Comparison of ENCODE assay signal across 15 cellular contexts in genomic region chr5:129398279-129398678, GRCh38.
DNase-seq lines count a peak whose midpoint lies in the region; TF ChIP-seq lines count a peak whose summit lies in the region.
"Had no signal": no experiment of that assay in that cellular context is flagged by ENCODE, and none has a peak within 500 bp of the region (broad histone marks: within the 10 kb centered on the region; RNA-seq: fewer than 3 reads in every experiment).

No MANE protein-coding gene starts in this region.

- H3K4me2 ChIP-seq in osteoblast (ENCODE audit: insufficient read depth, low read length): no peak overlapping the region
- H3K4me2 ChIP-seq: BLaER1 had no signal

- H3K9me3 ChIP-seq in NT2/D1 (ENCODE audit: insufficient read depth, low read length) (peaks cover 16% of the 10 kb centered on the region; the same call in 1 of the 2 replicates), iPS DF 6.9 (ENCODE audit: control insufficient read depth, insufficient read depth, low read length) (no peaks in the 10 kb centered on the region), osteoblast (ENCODE audit: low read depth, low read length) (no peaks in the 10 kb centered on the region)
- H3K9me3 ChIP-seq: BLaER1, Caco-2 had no signal

- H3K27ac ChIP-seq in iPS DF 6.9 (ENCODE audit: low read length) (no peak overlapping the region), osteoblast (ENCODE audit: low read depth, low read length) (no peak overlapping the region)
- H3K27ac ChIP-seq: BLaER1 had no signal

- DNase-seq in H7 (peak; percentile 8), NT2/D1 (ENCODE audit: low read depth, low spot score) (peak; percentile 9), iPS DF 6.9 (ENCODE audit: low read depth, low spot score) (peak; percentile 33), osteoblast (ENCODE audit: insufficient read length, low spot score, missing footprints) (peak; percentile 65), cerebellar nuclear complex (lab: John Stamatoyannopoulos, UW) (no peak)
- DNase-seq in stimulated activated CD4-positive, alpha-beta T cell treated with anti-CD3 and anti-CD28 coated beads, Interleukin-2, amount 100 ng/mL, for 48 hours: no peak
- no peak for DNase-seq in T-helper 2 cell treated with Interferon-gamma antibody and Interleukin-4, amounts not matched to agents 5 μg/mL and 100 μg/mL, for 36 hours (ENCODE audit: low spot score)
- DNase-seq: 8988T; AML-193; Caco-2; CD8-positive, alpha-beta memory T cell; DND-41; GDM1 had no signal

- H3K27ac Mint-ChIP-seq in T-helper 2 cell treated with Interferon-gamma antibody and Interleukin-4, amounts not matched to agents 5 μg/mL and 100 μg/mL, for 36 hours: no peak overlapping the region
- H3K27ac Mint-ChIP-seq: CD8-positive, alpha-beta memory T cell had no signal

- no peak overlapping the region for H3K9ac ChIP-seq in NT2/D1 (ENCODE audit: insufficient read length, low read depth)
- H3K9ac ChIP-seq: BLaER1 had no signal

- H3K4me3 ChIP-seq in H7 (ENCODE audit: insufficient read depth, low read depth, low read length) (no peak overlapping the region), NT2/D1 (ENCODE audit: insufficient read length, low read depth) (no peak overlapping the region), iPS DF 6.9 (ENCODE audit: low read length) (no peak overlapping the region), osteoblast (ENCODE audit: insufficient read depth, low read length) (no peak overlapping the region)
- H3K4me3 ChIP-seq: BLaER1, K562 had no signal

- H3K79me2 ChIP-seq in osteoblast (ENCODE audit: insufficient read depth, low read length): no peaks in the 10 kb centered on the region

- H3K4me1 Mint-ChIP-seq in T-helper 2 cell treated with Interferon-gamma antibody and Interleukin-4, amounts not matched to agents 5 μg/mL and 100 μg/mL, for 36 hours (ENCODE audit: low read depth): no peaks in the 10 kb centered on the region
- H3K4me1 Mint-ChIP-seq: CD8-positive, alpha-beta memory T cell had no signal

- H3K27me3 ChIP-seq in H7 (ENCODE audit: control insufficient read depth, insufficient read depth, low read length) (no peaks in the 10 kb centered on the region), NT2/D1 (ENCODE audit: insufficient read depth, insufficient read length) (no peaks in the 10 kb centered on the region), iPS DF 6.9 (ENCODE audit: control insufficient read depth, insufficient read depth, low read length) (no peaks in the 10 kb centered on the region), osteoblast (ENCODE audit: insufficient read depth, low read length) (no peaks in the 10 kb centered on the region)
- H3K27me3 ChIP-seq: BLaER1 had no signal

- H3K4me3 Mint-ChIP-seq in T-helper 2 cell treated with Interferon-gamma antibody and Interleukin-4, amounts not matched to agents 5 μg/mL and 100 μg/mL, for 36 hours: no peak overlapping the region

- no peaks in the 10 kb centered on the region for H3K36me3 Mint-ChIP-seq in T-helper 2 cell treated with Interferon-gamma antibody and Interleukin-4, amounts not matched to agents 5 μg/mL and 100 μg/mL, for 36 hours (ENCODE audit: low read depth)
- H3K36me3 Mint-ChIP-seq: CD8-positive, alpha-beta memory T cell had no signal

- H3K27me3 Mint-ChIP-seq in T-helper 2 cell treated with Interferon-gamma antibody and Interleukin-4, amounts not matched to agents 5 μg/mL and 100 μg/mL, for 36 hours (ENCODE audit: low read depth): no peaks in the 10 kb centered on the region
- H3K27me3 Mint-ChIP-seq: CD8-positive, alpha-beta memory T cell had no signal

- no peaks in the 10 kb centered on the region for H3K4me1 ChIP-seq in NT2/D1 (ENCODE audit: insufficient read depth, insufficient read length)
- no peaks in the 10 kb centered on the region; the same call in 1 of the 2 replicates for H3K4me1 ChIP-seq in iPS DF 6.9 (ENCODE audit: control insufficient read depth, insufficient read depth, low read length)
- no peaks in the 10 kb centered on the region for H3K4me1 ChIP-seq in osteoblast (ENCODE audit: insufficient read depth, low read length)
- H3K4me1 ChIP-seq: BLaER1, Caco-2 had no signal

- no peak for TF ChIP-seq CTCF in osteoblast (IDR thresholded peaks at IDR 0.05; ENCODE audit: extremely low read depth, low read depth, low read length)

- H3K36me3 ChIP-seq in H7 (replicated peaks; ENCODE audit: control insufficient read depth, insufficient read depth, low read length): no peaks in the 10 kb centered on the region; the same call in 1 of the 2 replicates
- H3K36me3 ChIP-seq in NT2/D1 (ENCODE audit: insufficient read depth, insufficient read length, low read length): no peaks in the 10 kb centered on the region
- no peaks in the 10 kb centered on the region for H3K36me3 ChIP-seq in iPS DF 6.9 (ENCODE audit: control insufficient read depth, insufficient read depth, low read length)
- H3K36me3 ChIP-seq in osteoblast (ENCODE audit: insufficient read depth, low read length): no peaks in the 10 kb centered on the region
- H3K36me3 ChIP-seq: BLaER1 had no signal

- no peaks in the 10 kb centered on the region for H3K9me3 Mint-ChIP-seq in T-helper 2 cell treated with Interferon-gamma antibody and Interleukin-4, amounts not matched to agents 5 μg/mL and 100 μg/mL, for 36 hours

- no peak overlapping the region for H2AFZ ChIP-seq in osteoblast (ENCODE audit: low read length)

- H4K20me1 ChIP-seq in osteoblast (ENCODE audit: insufficient read depth, low read length): no peaks in the 10 kb centered on the region
- H4K20me1 ChIP-seq: BLaER1 had no signal

- WGBS in iPS DF 6.9 (ENCODE audit: insufficient coverage, insufficient read length): no CpG with 5 or more reads among the region's 1 CpG

Comparison
In these comparisons a context has a peak if more than half of its experiments do, and no peak if none do; other contexts are left out.
1. DNase-seq: peak in H7 (single experiment), NT2/D1 (single experiment), iPS DF 6.9 (single experiment) and osteoblast (single experiment); none in stimulated activated CD4-positive, alpha-beta T cell treated with anti-CD3 and anti-CD28 coated beads, Interleukin-2, amount 100 ng/mL, for 48 hours (0 of 2), cerebellar nuclear complex (0 of 2) and T-helper 2 cell treated with Interferon-gamma antibody and Interleukin-4, amounts not matched to agents 5 μg/mL and 100 μg/mL, for 36 hours (single experiment).